ENCODE assay signal across 8 cellular contexts in the genomic region with DNA sequence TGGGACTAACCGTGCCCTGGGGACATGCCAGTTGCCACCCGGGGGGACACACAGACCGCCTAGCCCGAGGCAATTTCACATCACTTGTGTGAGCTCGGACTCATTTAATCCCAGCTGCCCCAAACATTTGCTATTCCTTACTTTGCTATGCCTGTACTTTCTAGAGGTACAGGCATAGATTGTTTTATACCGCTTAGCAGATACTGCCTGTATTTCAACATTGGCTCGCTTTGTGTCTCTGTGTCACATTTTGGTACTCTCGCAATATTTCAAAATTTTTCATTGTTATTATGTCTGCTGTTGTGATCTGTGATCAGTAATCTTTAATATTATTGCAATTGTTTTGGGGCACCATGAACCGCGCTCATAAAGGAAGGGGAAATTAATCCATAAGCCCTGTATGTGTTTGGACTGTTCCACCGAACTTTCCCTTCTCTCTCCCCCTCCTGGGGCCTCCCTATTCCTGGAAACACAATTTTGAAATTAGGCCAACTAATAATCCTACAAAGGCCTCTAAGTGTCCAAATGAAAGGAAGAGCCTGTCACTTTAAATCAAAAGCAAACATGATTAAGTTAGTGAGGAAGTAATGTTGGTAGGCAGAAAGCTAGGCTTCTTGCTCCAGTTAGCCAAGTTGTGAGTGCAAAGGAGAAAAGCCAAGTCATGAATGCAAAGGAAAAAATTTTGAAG. TPM values are rescaled to one million over a fixed set of nuclear protein-coding genes. Genes with fewer than 3 reads are reported as not detected.
DNase-seq lines count a peak whose midpoint lies in the region; ATAC-seq and TF ChIP-seq lines count a peak whose summit lies in the region.

No MANE protein-coding gene starts in this region.

- H3K4me2 ChIP-seq in MM.1S (ENCODE audit: low read depth, low read length) = peak overlapping the region; percentile 75; the same call in 1 of the 2 replicates

- H3K27ac Mint-ChIP-seq in Caco-2 (ENCODE audit: unreplicated experiment) (peak overlapping the region; percentile 90), MCF 10A (ENCODE audit: low read depth, unreplicated experiment) (peak overlapping the region; percentile 95)

- H2AFZ ChIP-seq in MM.1S (ENCODE audit: low read length) = peak overlapping the region; percentile 94

- H3K79me2 ChIP-seq in MM.1S (ENCODE audit: low read length) = peaks cover 18% of the 10 kb centered on the region

- peaks cover 22% of the 10 kb centered on the region for H3K4me1 Mint-ChIP-seq in Caco-2 (ENCODE audit: low read depth, unreplicated experiment)
- peaks cover 28% of the 10 kb centered on the region for H3K4me1 Mint-ChIP-seq in MCF 10A (ENCODE audit: insufficient read depth, unreplicated experiment)

- H3K9me2 ChIP-seq in MM.1S (replicated peaks; ENCODE audit: insufficient read depth, low read length) = no peaks in the 10 kb centered on the region

- no peaks in the 10 kb centered on the region for H3K9me3 ChIP-seq in Caco-2
- no peaks in the 10 kb centered on the region for H3K9me3 ChIP-seq in MM.1S (replicated peaks; ENCODE audit: insufficient read depth, low read length)
- no peaks in the 10 kb centered on the region for H3K9me3 ChIP-seq in lower lobe of right lung

- intact Hi-C loops in Caco-2 (cut with micrococcal nuclease; ENCODE audit: unreplicated experiment) = loop anchor here (1.0 to 5.0 kb wide), 4 partner anchors 25 to 272 kb away; partner anchors contain the start of genes GAR1 and SEC24B
- intact Hi-C loops in MCF 10A (cut with micrococcal nuclease) = loop anchor here (1.0 to 2.0 kb wide), 6 partner anchors 25 to 277 kb away; partner anchors contain the start of gene SEC24B
- intact Hi-C loops in lower lobe of right lung (cut with DNase I) = no loop called here

- POLR2A ChIA-PET in Caco-2 (lab: Charles Lee) (interaction anchor here (1.2 kb wide), 1 partner anchor 26 kb away, joined by 5 read pairs; the partner anchor contains the start of gene PLA2G12A), MCF 10A (lab: Yijun Ruan, JAX) (interaction anchor here (0.6 to 3.9 kb wide), 19 partner anchors 8 to 299 kb away, joined by 3 to 39 read pairs (median 4); partner anchors contain the start of genes CFI, GAR1, MCUB and PLA2G12A)

- H3K9me3 Mint-ChIP-seq in Caco-2 (ENCODE audit: unreplicated experiment) (no peaks in the 10 kb centered on the region), MCF 10A (ENCODE audit: unreplicated experiment) (no peaks in the 10 kb centered on the region)

- peak overlapping the region; percentile 83 for H3K4me3 Mint-ChIP-seq in Caco-2 (ENCODE audit: unreplicated experiment)
- H3K4me3 Mint-ChIP-seq in MCF 10A (ENCODE audit: unreplicated experiment) = peak overlapping the region; percentile 94

- H3K4me1 ChIP-seq in Caco-2 (peaks cover 22% of the 10 kb centered on the region), MM.1S (ENCODE audit: low read length) (peaks cover 11% of the 10 kb centered on the region), lower lobe of right lung (peaks cover 22% of the 10 kb centered on the region), urinary bladder (ENCODE audit: insufficient read depth) (no peaks in the 10 kb centered on the region)

- H3K27me3 Mint-ChIP-seq in Caco-2 (ENCODE audit: insufficient read depth, unreplicated experiment) = no peaks in the 10 kb centered on the region
- no peaks in the 10 kb centered on the region for H3K27me3 Mint-ChIP-seq in MCF 10A (ENCODE audit: insufficient read depth, unreplicated experiment)

- H3K36me3 Mint-ChIP-seq in Caco-2 (ENCODE audit: insufficient read depth, unreplicated experiment) = peaks cover 22% of the 10 kb centered on the region
- peaks cover 39% of the 10 kb centered on the region for H3K36me3 Mint-ChIP-seq in MCF 10A (ENCODE audit: insufficient read depth, unreplicated experiment)

- H4K20me1 ChIP-seq in MM.1S (ENCODE audit: insufficient read depth, low read length) = no peaks in the 10 kb centered on the region

- H3K4me3 ChIP-seq in Caco-2 (ENCODE audit: low read depth, low read length) (peak overlapping the region; percentile 91), MM.1S (ENCODE audit: low read length) (peak overlapping the region; percentile 86), lower lobe of right lung (peak overlapping the region; percentile 77), urinary bladder (ENCODE audit: low read depth, low read length) (peak overlapping the region; percentile 71)

- peaks cover 15% of the 10 kb centered on the region for H3F3A ChIP-seq in MM.1S (ENCODE audit: insufficient read depth, low read length)

- 13% methylated on average over 11 of the region's 11 CpGs for WGBS in urinary bladder

- CTCF ChIA-PET in Caco-2 (lab: Charles Lee) = interaction anchor here (1.0 to 1.7 kb wide), 4 partner anchors 26 to 276 kb away, joined by 3 to 4 read pairs (median 4); partner anchors contain the start of gene PLA2G12A
- CTCF ChIA-PET in MCF 10A (lab: Yijun Ruan, JAX) = interaction anchor here (0.6 to 2.3 kb wide), 16 partner anchors 9 to 1706 kb away, joined by 3 to 11 read pairs (median 3); partner anchors contain the start of genes PLA2G12A and SEC24B

- H3K9ac ChIP-seq in MM.1S (ENCODE audit: low read length) = peak overlapping the region; percentile 51; the same call in 1 of the 2 replicates

- no TSS peak for BruUV-seq in Caco-2 (replicated peaks; lab: Mats Ljungman, UMichigan)
- no TSS peak for BruUV-seq in MCF 10A (replicated peaks; lab: Mats Ljungman, UMichigan)

- H3K27ac ChIP-seq in MM.1S (ENCODE audit: low read length) (peak overlapping the region; percentile 60; the same call in 1 of the 2 replicates), lower lobe of right lung (peak overlapping the region; percentile 81), urinary bladder (ENCODE audit: low read depth) (peak overlapping the region; percentile 88)

- DNase-seq in Caco-2 = no peak
- DNase-seq in MM.1S = no peak
- peak; percentile 15 for DNase-seq in MCF 10A (ENCODE audit: unreplicated experiment)
- no peak for DNase-seq in lower lobe of right lung
- DNase-seq in NK-92 treated with Interleukin-12 subunit alpha and Interleukin-12 subunit beta, amount 100 ng/mL, for 24 hours (lab: John Stamatoyannopoulos, UW) = no peak

- ATAC-seq in lower lobe of right lung = peak; percentile 9 to 20
- ATAC-seq in GM21447 (IDR thresholded peaks at IDR 0.05; ENCODE audit: unreplicated experiment) = no peak
- ATAC-seq in HG02763 (IDR thresholded peaks at IDR 0.05; ENCODE audit: unreplicated experiment) = no peak

- H3K36me3 ChIP-seq in Caco-2 (ENCODE audit: control insufficient read depth, insufficient read depth, low read length) = no peaks in the 10 kb centered on the region; the same call in 1 of the 2 replicates
- H3K36me3 ChIP-seq in MM.1S (replicated peaks; ENCODE audit: insufficient read depth, low read length) = no peaks in the 10 kb centered on the region
- H3K36me3 ChIP-seq in lower lobe of right lung = peaks cover 3% of the 10 kb centered on the region
- H3K36me3 ChIP-seq in urinary bladder (ENCODE audit: insufficient read depth) = no peaks in the 10 kb centered on the region

- no peaks in the 10 kb centered on the region for H3K27me3 ChIP-seq in Caco-2 (replicated peaks; ENCODE audit: control insufficient read depth, insufficient read depth, low read length)
- H3K27me3 ChIP-seq in MM.1S (replicated peaks; ENCODE audit: insufficient read depth, low read length) = no peaks in the 10 kb centered on the region
- no peaks in the 10 kb centered on the region for H3K27me3 ChIP-seq in lower lobe of right lung (ENCODE audit: low read depth)

- no peak for TF ChIP-seq CTCF in Caco-2 (IDR thresholded peaks at IDR 0.05; ENCODE audit: insufficient read depth in 1 of 2, low read depth in 1 of 2, low read length in 1 of 2, severe bottlenecking in 1 of 2, unreplicated experiment in 1 of 2)
- no peak for TF ChIP-seq CTCF in MM.1S (IDR thresholded peaks at IDR 0.05; ENCODE audit: low read length)
- no peak for TF ChIP-seq CTCF in MCF 10A (IDR thresholded peaks at IDR 0.05; ENCODE audit: unreplicated experiment)
- TF ChIP-seq CTCF in lower lobe of right lung (IDR thresholded peaks at IDR 0.05) = no peak

RNA-seq across cellular contexts. Expression of gene CASP6, which starts 0.6 kb away (rescaled TPM):
- total RNA-seq in Caco-2 (2022) (35.9 and 36.7 TPM in 2 replicates), MCF 10A (2022) (7.9 and 8.1 TPM in 2 replicates), lower lobe of right lung (22.5 TPM), urinary bladder (21.4 TPM)
- 16.1 TPM for polyA plus RNA-seq in urinary bladder

RNA-seq across cellular contexts. Expression of gene PLA2G12A, which starts 26.1 kb away (rescaled TPM):
- total RNA-seq in Caco-2 (2022) (34.1 and 47.8 TPM in 2 replicates), MCF 10A (2022) (52.4 and 58.0 TPM in 2 replicates), lower lobe of right lung (32.0 TPM), urinary bladder (26.6 TPM)
- polyA plus RNA-seq in urinary bladder = 22.7 TPM

Comparison
In these comparisons a context has a peak if more than half of its experiments do, and no peak if none do; other contexts are left out.
1. ATAC-seq: peak in lower lobe of right lung (2 of 2); none in GM21447 (single experiment) and HG02763 (single experiment).
2. Peak in every context shown above with its lines, with median percentiles within 50 percentile points of each other: H3K4me3 ChIP-seq and H3K27ac ChIP-seq.